11 cellular contexts compared by ENCODE assay signal in genomic region chr12:56335527-56335926, GRCh38. TPM values are rescaled to one million over a fixed set of nuclear protein-coding genes. Genes with fewer than 3 reads are reported as not detected.
"Had no signal": no experiment of that assay in that cellular context is flagged by ENCODE, and none has a peak within 500 bp of the region (broad histone marks: within the 10 kb centered on the region; RNA-seq: fewer than 3 reads in every experiment).

No MANE protein-coding gene starts in this region.

RNA-seq across cellular contexts. Expression of gene IL23A, which starts 3.2 kb away (rescaled TPM):
- total RNA-seq: body of pancreas, cardiac septum, M059J, Right ventricle myocardium superior had no signal

RNA-seq across cellular contexts. Expression of gene APOF, which starts 27.1 kb away (rescaled TPM):
- total RNA-seq: activated CD4-positive, alpha-beta T cell treated with anti-CD3 and anti-CD28 coated beads for 36 hours; activated CD4-positive, alpha-beta T cell treated with anti-CD3 and anti-CD28 coated beads, Interleukin-2, amount 10 ng/mL, durations not matched to agents 7 days and 5 days; activated CD8-positive, alpha-beta memory T cell treated with anti-CD3 and anti-CD28 coated beads, Interleukin-2, amount 10 ng/mL, durations not matched to agents 7 days and 5 days; adrenal gland; astrocyte; body of pancreas; breast epithelium; cardiac septum; M059J; Right ventricle myocardium superior; T-helper 1 cell treated with Interleukin-12 subunit alpha and Interleukin-12 subunit beta and Interleukin-4 antibody, amounts not matched to agents 30 ng/mL and 1 ng/mL, for 36 hours had no signal
